10 cellular contexts compared by ENCODE assay signal in the genomic region with DNA sequence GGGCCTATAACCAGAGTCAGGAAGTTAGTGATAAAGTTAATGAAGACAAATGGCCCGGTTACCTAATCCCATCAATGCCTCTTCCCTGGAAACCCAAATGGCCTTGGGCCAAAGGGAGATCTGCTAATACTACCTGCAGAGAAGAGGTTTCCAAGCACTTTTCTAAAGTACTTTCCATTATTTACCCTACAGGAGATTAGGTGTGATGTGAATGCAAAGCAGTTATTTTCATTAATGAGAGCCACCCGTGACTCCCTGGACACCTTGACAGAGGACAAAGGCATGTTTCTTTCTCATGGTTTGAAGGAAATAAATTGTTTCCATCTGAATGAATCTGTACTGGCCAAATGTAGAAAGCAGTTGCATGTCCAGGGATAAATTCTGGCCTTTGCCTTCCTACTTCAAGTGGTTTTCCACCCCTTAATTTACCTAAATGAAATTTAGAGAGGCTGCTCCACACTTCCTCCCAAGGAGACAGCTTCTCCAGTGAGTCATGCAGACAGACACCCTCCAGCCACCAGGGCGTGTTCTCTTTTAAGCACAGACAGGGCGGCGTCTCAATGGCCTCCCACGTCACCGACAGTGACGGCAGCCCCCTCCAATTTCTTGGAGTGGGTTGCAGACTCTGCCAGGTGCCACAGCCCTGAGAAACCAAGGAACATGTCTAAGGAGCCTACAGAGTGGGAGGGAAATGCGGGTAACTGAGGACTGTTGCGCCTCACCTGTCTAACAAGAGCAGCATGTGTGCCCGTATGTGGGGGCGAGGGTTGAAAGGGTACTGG. TPM values are rescaled to one million over a fixed set of nuclear protein-coding genes. Genes with fewer than 3 reads are reported as not detected.
DNase-seq lines count a peak whose midpoint lies in the region; ATAC-seq and TF ChIP-seq lines count a peak whose summit lies in the region.
"Had no signal": no experiment of that assay in that cellular context is flagged by ENCODE, and none has a peak within 500 bp of the region (broad histone marks: within the 10 kb centered on the region; RNA-seq: fewer than 3 reads in every experiment).

No MANE protein-coding gene starts in this region.

- no peak overlapping the region for H3K27ac Mint-ChIP-seq in Caco-2 (ENCODE audit: unreplicated experiment)

- H3K36me3 ChIP-seq in H7 (replicated peaks; ENCODE audit: control insufficient read depth, insufficient read depth, low read length) (no peaks in the 10 kb centered on the region), Caco-2 (ENCODE audit: control insufficient read depth, insufficient read depth, low read length) (no peaks in the 10 kb centered on the region; the same call in 1 of the 2 replicates)

- peak; percentile 57 for ATAC-seq in omental fat pad (ENCODE audit: low FRiP score)
- no peak for ATAC-seq in GM21723 (IDR thresholded peaks at IDR 0.05; ENCODE audit: unreplicated experiment)
- ATAC-seq: activated CD4-positive, CD25-positive, alpha-beta regulatory T cell treated with anti-CD3 and anti-CD28 coated beads, Interleukin-2, amount 50 U/mL, for 24 hours; psoas muscle had no signal

- DNase-seq in H7 (peak; percentile 49), NCI-H2227 (lab: John Stamatoyannopoulos, UW; ENCODE audit: unreplicated experiment) (peak; percentile 64), choroid plexus epithelial cell (ENCODE audit: low read depth) (peak; percentile 73), omental fat pad (ENCODE audit: low spot score) (peak; percentile 23), posterior vena cava (ENCODE audit: low spot score) (no peak), NCI-H2171 (lab: John Stamatoyannopoulos, UW) (no peak), Caco-2 (no peak)

- BruUV-seq in Caco-2 (replicated peaks; lab: Mats Ljungman, UMichigan) = no TSS peak

- no peaks in the 10 kb centered on the region for H3K4me1 Mint-ChIP-seq in Caco-2 (ENCODE audit: low read depth, unreplicated experiment)

- POLR2A ChIA-PET in Caco-2 (lab: Charles Lee) = no interaction called here

- no peaks in the 10 kb centered on the region for H3K9me3 Mint-ChIP-seq in Caco-2 (ENCODE audit: unreplicated experiment)

- CTCF ChIA-PET in Caco-2 (lab: Charles Lee) = no interaction called here

- H3K4me3 ChIP-seq in H7 (ENCODE audit: insufficient read depth, low read depth, low read length) = no peak overlapping the region
- H3K4me3 ChIP-seq in choroid plexus epithelial cell (ENCODE audit: low read depth, low read length) = no peak overlapping the region
- H3K4me3 ChIP-seq in Caco-2 (ENCODE audit: low read depth, low read length) = no peak overlapping the region
- H3K4me3 ChIP-seq: psoas muscle had no signal

- no peaks in the 10 kb centered on the region for H3K27me3 Mint-ChIP-seq in Caco-2 (ENCODE audit: insufficient read depth, unreplicated experiment)

- intact Hi-C loops in posterior vena cava (cut with DNase I) = no loop called here
- intact Hi-C loops in Caco-2 (cut with micrococcal nuclease; ENCODE audit: unreplicated experiment) = no loop called here

- no peaks in the 10 kb centered on the region for H3K9me3 ChIP-seq in Caco-2
- H3K9me3 ChIP-seq: psoas muscle had no signal

- TF ChIP-seq CTCF in choroid plexus epithelial cell (conservative IDR thresholded peaks at IDR 0.05; ENCODE audit: low read depth, low read length) = no peak
- no peak for TF ChIP-seq CTCF in omental fat pad (IDR thresholded peaks at IDR 0.05)
- no peak for TF ChIP-seq CTCF in Caco-2 (IDR thresholded peaks at IDR 0.05; ENCODE audit: insufficient read depth in 1 of 2, low read depth in 1 of 2, low read length in 1 of 2, severe bottlenecking in 1 of 2, unreplicated experiment in 1 of 2)

- no peaks in the 10 kb centered on the region for H3K36me3 Mint-ChIP-seq in Caco-2 (ENCODE audit: insufficient read depth, unreplicated experiment)

- no peaks in the 10 kb centered on the region for H3K4me1 ChIP-seq in Caco-2
- H3K4me1 ChIP-seq: psoas muscle had no signal

- no peak overlapping the region for H3K4me3 Mint-ChIP-seq in Caco-2 (ENCODE audit: unreplicated experiment)

- H3K27me3 ChIP-seq in H7 (ENCODE audit: control insufficient read depth, insufficient read depth, low read length) (no peaks in the 10 kb centered on the region), Caco-2 (replicated peaks; ENCODE audit: control insufficient read depth, insufficient read depth, low read length) (no peaks in the 10 kb centered on the region)

RNA-seq across cellular contexts. Expression of gene GNPNAT1, which starts 43.9 kb away (rescaled TPM):
- 25.7 and 39.6 TPM in 2 replicates for total RNA-seq in H7 (2014; rRNA removed; shearing (Covaris generic))
- total RNA-seq in omental fat pad = 10 to 100 TPM; 14.0 to 45.6 (median 14.9) TPM
- total RNA-seq in posterior vena cava = 10 to 100 TPM; 18.3 to 34.4 TPM
- 35.9 and 41.6 TPM in 2 replicates for total RNA-seq in Caco-2 (2022)

Comparison
In these comparisons a context has a peak if more than half of its experiments do, and no peak if none do; other contexts are left out.
1. DNase-seq: peak in H7 (single experiment), NCI-H2227 (single experiment), choroid plexus epithelial cell (single experiment) and omental fat pad (single experiment); none in posterior vena cava (single experiment), NCI-H2171 (single experiment) and Caco-2 (0 of 2).